33 cellular contexts compared by ENCODE assay signal in genomic region chr6:87738673-87739225, GRCh38. TPM values are rescaled to one million over a fixed set of nuclear protein-coding genes. Genes with fewer than 3 reads are reported as not detected.
DNase-seq lines count a peak whose midpoint lies in the region; ATAC-seq lines count a peak whose summit lies in the region.
"Had no signal": no experiment of that assay in that cellular context is flagged by ENCODE, and none has a peak within 500 bp of the region (broad histone marks: within the 10 kb centered on the region; RNA-seq: fewer than 3 reads in every experiment).

No MANE protein-coding gene starts in this region.

- H2BK15ac ChIP-seq in neuronal stem cell (ENCODE audit: low read length) = no peak overlapping the region

- peaks cover 0 to 26% of the 10 kb centered on the region in 2 donors for H3K36me3 Mint-ChIP-seq in activated naive CD4-positive, alpha-beta T cell treated with anti-CD3 and anti-CD28 coated beads, Interleukin-2, amount 50 U/mL, for 72 hours
- H3K36me3 Mint-ChIP-seq in activated CD4-positive, alpha-beta memory T cell treated with anti-CD3 and anti-CD28 coated beads for 36 hours = peaks cover 3% of the 10 kb centered on the region
- no peaks in the 10 kb centered on the region for H3K36me3 Mint-ChIP-seq in immature natural killer cell
- H3K36me3 Mint-ChIP-seq: activated naive CD4-positive, alpha-beta T cell treated with anti-CD3 and anti-CD28 coated beads, Interleukin-2, amount 50 U/mL, for 24 hours had no signal

- no peak overlapping the region for H2BK5ac ChIP-seq in neuronal stem cell (ENCODE audit: low read length)
- no peak overlapping the region for H2BK5ac ChIP-seq in trophoblast cell (ENCODE audit: low read depth, low read length, poor library complexity)

- H3K18ac ChIP-seq in neuronal stem cell (ENCODE audit: low read length) = no peak overlapping the region
- H3K18ac ChIP-seq in trophoblast cell (ENCODE audit: low read length) = no peak overlapping the region

- H3K27ac ChIP-seq in neuronal stem cell (replicated peaks; ENCODE audit: low read length) (no peak overlapping the region), trophoblast cell (ENCODE audit: low read depth, low read length) (no peak overlapping the region)
- H3K27ac ChIP-seq: ascending aorta, C4-2B, cardiac muscle cell, coronary artery, GM23248, HL-60, KMS-11, lower lobe of right lung, ovary, upper lobe of left lung had no signal

- peak overlapping the region; percentile 16 for H3K4me3 Mint-ChIP-seq in activated CD4-positive, alpha-beta memory T cell treated with anti-CD3 and anti-CD28 coated beads for 36 hours
- H3K4me3 Mint-ChIP-seq in immature natural killer cell = peak overlapping the region in 3 of 5 donors; percentile 10 to 59 (median 40)
- H3K4me3 Mint-ChIP-seq: activated naive CD4-positive, alpha-beta T cell treated with anti-CD3 and anti-CD28 coated beads, Interleukin-2, amount 50 U/mL, for 24 hours; nephron progenitor cell had no signal

- no peak overlapping the region for H4K91ac ChIP-seq in neuronal stem cell (ENCODE audit: low read depth, low read length, poor library complexity)
- no peak overlapping the region for H4K91ac ChIP-seq in trophoblast cell (ENCODE audit: low read depth, low read length)

- no peak overlapping the region for H3K23ac ChIP-seq in neuronal stem cell (ENCODE audit: low read depth, low read length, poor library complexity)
- no peak overlapping the region for H3K23ac ChIP-seq in trophoblast cell (ENCODE audit: low read length)

- intact Hi-C loops in activated CD4-positive, alpha-beta memory T cell treated with anti-CD3 and anti-CD28 coated beads for 36 hours (cut with micrococcal nuclease) = loop anchor here (1.0 to 2.0 kb wide), 6 partner anchors 8 to 584 kb away; partner anchors contain the start of gene ZNF292

- no peak overlapping the region for H3K4me2 ChIP-seq in neuronal stem cell (ENCODE audit: insufficient read depth, low read length, poor library complexity, severe bottlenecking)
- H3K4me2 ChIP-seq in trophoblast cell (ENCODE audit: low read length) = no peak overlapping the region
- H3K4me2 ChIP-seq: KMS-11, smooth muscle cell had no signal

- no peak for DNase-seq in activated naive CD4-positive, alpha-beta T cell treated with anti-CD3 and anti-CD28 coated beads, Interleukin-2, amount 50 U/mL, for 72 hours (ENCODE audit: low spot score in 2 of 2)
- DNase-seq in activated naive CD4-positive, alpha-beta T cell (lab: John Stamatoyannopoulos, UW) = no peak
- no peak for DNase-seq in activated CD4-positive, alpha-beta memory T cell treated with anti-CD3 and anti-CD28 coated beads for 36 hours
- DNase-seq in immature natural killer cell = no peak
- DNase-seq in neuronal stem cell (ENCODE audit: low spot score) = no peak
- no peak for DNase-seq in trophoblast cell
- DNase-seq: activated CD4-positive, alpha-beta T cell treated with anti-CD3 and anti-CD28 coated beads for 1 hour; activated CD8-positive, alpha-beta memory T cell treated with anti-CD3 and anti-CD28 coated beads, Interleukin-2, amount 50 U/mL, for 48 hours; effector memory CD4-positive, alpha-beta T cell; erythroblast; GM23248; kidney glomerular epithelial cell; lower lobe of right lung; mucosa of descending colon; NCI-H1417 treated with DMSO at 0.1 percent for 48 hours; NCI-H2081 treated with DMSO at 0.1 percent for 48 hours; NCI-H345; NCI-H748 treated with DMSO at 0.1 percent for 48 hours; nephron progenitor cell; ovary; RPMI8226; stimulated activated CD4-positive, alpha-beta T cell treated with anti-CD3 and anti-CD28 coated beads, Interleukin-1b, Interleukin-23, amount 100 ng/mL, for 48 hours; substantia nigra; upper lobe of left lung had no signal

- no CpG with 5 or more reads among the region's 4 CpGs for WGBS in neuronal stem cell (ENCODE audit: extremely low coverage in 2 of 2, insufficient read length in 2 of 2, insufficient replicate concordance in 1 of 2), 2 donors
- no CpG with 5 or more reads among the region's 4 CpGs for WGBS in trophoblast cell (ENCODE audit: extremely low coverage, insufficient coverage, insufficient read length)

- peak overlapping the region; percentile 81 to 82 for H3K27ac Mint-ChIP-seq in activated naive CD4-positive, alpha-beta T cell treated with anti-CD3 and anti-CD28 coated beads, Interleukin-2, amount 50 U/mL, for 72 hours
- H3K27ac Mint-ChIP-seq in activated CD4-positive, alpha-beta memory T cell treated with anti-CD3 and anti-CD28 coated beads for 36 hours = peak overlapping the region; percentile 73
- H3K27ac Mint-ChIP-seq in immature natural killer cell = peak overlapping the region in 5 of 6 donors; percentile 6 to 83 (median 74)
- H3K27ac Mint-ChIP-seq: activated naive CD4-positive, alpha-beta T cell treated with anti-CD3 and anti-CD28 coated beads, Interleukin-2, amount 50 U/mL, for 24 hours; nephron progenitor cell had no signal

- no peaks in the 10 kb centered on the region for H3K9me3 ChIP-seq in neuronal stem cell (replicated peaks in 1 of 2; ENCODE audit: control insufficient read depth in 2 of 2, insufficient read depth in 1 of 2, low read depth in 1 of 2, low read length in 2 of 2)
- no peaks in the 10 kb centered on the region for H3K9me3 ChIP-seq in trophoblast cell (ENCODE audit: insufficient read depth, low read depth, low read length)
- H3K9me3 ChIP-seq: ascending aorta, lower lobe of right lung, mucosa of descending colon, ovary, upper lobe of left lung had no signal

- H3K79me1 ChIP-seq in neuronal stem cell (ENCODE audit: low read depth, low read length) = no peaks in the 10 kb centered on the region
- H3K79me1 ChIP-seq in trophoblast cell (ENCODE audit: low read length) = no peaks in the 10 kb centered on the region

- POLR2A ChIA-PET in activated CD4-positive, alpha-beta memory T cell treated with anti-CD3 and anti-CD28 coated beads for 36 hours (lab: Charles Lee) = interaction anchor here (1.0 to 2.6 kb wide), 10 partner anchors 9 to 86 kb away, joined by 3 to 10 read pairs (median 6); partner anchors contain the start of gene AKIRIN2

- no peaks in the 10 kb centered on the region for H3K27me3 Mint-ChIP-seq in activated CD4-positive, alpha-beta memory T cell treated with anti-CD3 and anti-CD28 coated beads for 36 hours
- peaks cover 0 to 6% (median 2%) of the 10 kb centered on the region in 3 donors for H3K27me3 Mint-ChIP-seq in immature natural killer cell (ENCODE audit: low read depth in 3 of 3)
- H3K27me3 Mint-ChIP-seq: activated naive CD4-positive, alpha-beta T cell treated with anti-CD3 and anti-CD28 coated beads, Interleukin-2, amount 50 U/mL, for 24 hours had no signal

- H2BK120ac ChIP-seq in neuronal stem cell (ENCODE audit: low read depth, low read length) (no peak overlapping the region), trophoblast cell (ENCODE audit: insufficient read depth, low read length, poor library complexity) (no peak overlapping the region)

- CTCF ChIA-PET in activated CD4-positive, alpha-beta memory T cell treated with anti-CD3 and anti-CD28 coated beads for 36 hours (lab: Charles Lee) = interaction anchor here (0.9 kb wide), 1 partner anchor 43 kb away, joined by 3 read pairs; no protein-coding TSS in a partner anchor

- H3K4me3 ChIP-seq in neuronal stem cell (ENCODE audit: low read length in 2 of 2) (no peak overlapping the region), trophoblast cell (ENCODE audit: low read depth, low read length) (no peak overlapping the region)
- H3K4me3 ChIP-seq: ascending aorta, cardiac muscle cell, coronary artery, GM23248, lower lobe of right lung, mucosa of descending colon, ovary, smooth muscle cell, upper lobe of left lung had no signal

- H3K9me3 Mint-ChIP-seq in activated naive CD4-positive, alpha-beta T cell treated with anti-CD3 and anti-CD28 coated beads, Interleukin-2, amount 50 U/mL, for 72 hours = peaks cover 3 to 14% of the 10 kb centered on the region in 2 donors
- H3K9me3 Mint-ChIP-seq in activated CD4-positive, alpha-beta memory T cell treated with anti-CD3 and anti-CD28 coated beads for 36 hours = peaks cover 2% of the 10 kb centered on the region
- peaks cover 0 to 1% (median 0%) of the 10 kb centered on the region in 6 donors for H3K9me3 Mint-ChIP-seq in immature natural killer cell
- H3K9me3 Mint-ChIP-seq: activated naive CD4-positive, alpha-beta T cell treated with anti-CD3 and anti-CD28 coated beads, Interleukin-2, amount 50 U/mL, for 24 hours had no signal

- H2AFZ ChIP-seq in neuronal stem cell (ENCODE audit: low read length) = no peak overlapping the region
- no peak overlapping the region for H2AFZ ChIP-seq in trophoblast cell (ENCODE audit: insufficient read depth, low read length, poor library complexity)
- H2AFZ ChIP-seq: GM23248 had no signal

- no peak overlapping the region for H2BK12ac ChIP-seq in neuronal stem cell (ENCODE audit: low read length)
- no peak overlapping the region for H2BK12ac ChIP-seq in trophoblast cell (ENCODE audit: low read length)

- H3K4ac ChIP-seq in neuronal stem cell (ENCODE audit: low read length) = no peak overlapping the region
- H3K4ac ChIP-seq in trophoblast cell (ENCODE audit: low read depth, low read length) = no peak overlapping the region

- no peak overlapping the region for H3K14ac ChIP-seq in neuronal stem cell (ENCODE audit: low read length)
- H3K14ac ChIP-seq in trophoblast cell (ENCODE audit: low read length) = no peak overlapping the region

- no peaks in the 10 kb centered on the region for H3K4me1 ChIP-seq in neuronal stem cell (ENCODE audit: control insufficient read depth in 2 of 2, insufficient read depth in 1 of 2, low read depth in 1 of 2, low read length in 2 of 2)
- no peaks in the 10 kb centered on the region for H3K4me1 ChIP-seq in trophoblast cell (ENCODE audit: control insufficient read depth in 1 of 2, insufficient read depth in 2 of 2, low read length in 2 of 2)
- H3K4me1 ChIP-seq: ascending aorta, lower lobe of right lung had no signal

- H3K36me3 ChIP-seq in neuronal stem cell (replicated peaks in 1 of 2; ENCODE audit: control insufficient read depth in 2 of 2, insufficient read depth in 2 of 2, low read length in 2 of 2) (no peaks in the 10 kb centered on the region), trophoblast cell (ENCODE audit: control insufficient read depth in 1 of 2, insufficient read depth in 2 of 2, low read length in 2 of 2) (no peaks in the 10 kb centered on the region)
- H3K36me3 ChIP-seq: ascending aorta, cardiac muscle cell, lower lobe of right lung, ovary, upper lobe of left lung had no signal

- ATAC-seq in activated naive CD4-positive, alpha-beta T cell treated with anti-CD3 and anti-CD28 coated beads, Interleukin-2, amount 50 U/mL, for 72 hours = peak; percentile 37 to 71
- ATAC-seq in GM19035 (IDR thresholded peaks at IDR 0.05; ENCODE audit: unreplicated experiment) = no peak
- ATAC-seq: lower lobe of right lung had no signal

- no peak overlapping the region for H4K12ac ChIP-seq in trophoblast cell (ENCODE audit: low read depth, low read length)

- no peak overlapping the region for H4K8ac ChIP-seq in neuronal stem cell (ENCODE audit: low read depth, low read length)
- no peak overlapping the region for H4K8ac ChIP-seq in trophoblast cell (ENCODE audit: low read depth, low read length)

- H3K27me3 ChIP-seq in neuronal stem cell (ENCODE audit: control insufficient read depth in 3 of 3, insufficient read depth in 3 of 3, low read depth in 1 of 3, low read length in 3 of 3) = no peaks in the 10 kb centered on the region
- H3K27me3 ChIP-seq in trophoblast cell (ENCODE audit: insufficient read depth, low read length) = no peaks in the 10 kb centered on the region
- H3K27me3 ChIP-seq: ascending aorta, cardiac muscle cell, ovary, upper lobe of left lung had no signal

- H2AK5ac ChIP-seq in neuronal stem cell (ENCODE audit: low read depth, low read length) (no peak overlapping the region), trophoblast cell (ENCODE audit: low read length) (no peak overlapping the region)

- H3K9ac ChIP-seq in neuronal stem cell (ENCODE audit: low read depth, low read length, poor library complexity) (no peak overlapping the region), trophoblast cell (ENCODE audit: low read length) (no peak overlapping the region)
- H3K9ac ChIP-seq: GM23248, KMS-11 had no signal

- no peaks in the 10 kb centered on the region for H3K79me2 ChIP-seq in trophoblast cell (ENCODE audit: control insufficient read depth, insufficient read depth, low read length, poor library complexity)

- peaks cover 45% of the 10 kb centered on the region for H3K4me1 Mint-ChIP-seq in activated CD4-positive, alpha-beta memory T cell treated with anti-CD3 and anti-CD28 coated beads for 36 hours (ENCODE audit: low read depth)
- H3K4me1 Mint-ChIP-seq in immature natural killer cell = peaks cover 16 to 48% of the 10 kb centered on the region in 2 donors
- H3K4me1 Mint-ChIP-seq: nephron progenitor cell had no signal

RNA-seq across cellular contexts. Expression of gene AKIRIN2, which starts 36.7 kb away (rescaled TPM):
- 10 to 100 TPM; 48.8 to 63.4 TPM for total RNA-seq in activated naive CD4-positive, alpha-beta T cell treated with anti-CD3 and anti-CD28 coated beads, Interleukin-2, amount 50 U/mL, for 72 hours
- total RNA-seq in activated CD4-positive, alpha-beta memory T cell treated with anti-CD3 and anti-CD28 coated beads for 36 hours = 10 to 100 TPM; 45.7 to 46.0 TPM
- polyA plus RNA-seq in immature natural killer cell = 10 to 100 TPM; 35.6 to 53.8 (median 42.0) TPM
- polyA plus RNA-seq in neuronal stem cell (2013, experiment 1 of 2) = 92.2 TPM
- 90.4 TPM for polyA plus RNA-seq in neuronal stem cell (2013, experiment 2 of 2)
- polyA plus RNA-seq in trophoblast cell (2013) = 86.1 and 86.4 TPM in 2 replicates
